ENCODE assay signal across 16 cellular contexts in genomic region chr6:155253337-155253736, GRCh38. TPM values are rescaled to one million over a fixed set of nuclear protein-coding genes. Genes with fewer than 3 reads are reported as not detected.
A peak's percentile ranks its signal among the peaks of the same experiment; 100 is the strongest.
DNase-seq lines count a peak whose midpoint lies in the region; ATAC-seq and TF ChIP-seq lines count a peak whose summit lies in the region.
"Had no signal": no experiment of that assay in that cellular context is flagged by ENCODE, and none has a peak within 500 bp of the region (broad histone marks: within the 10 kb centered on the region; RNA-seq: fewer than 3 reads in every experiment).

No MANE protein-coding gene starts in this region.

- H3K4me3 ChIP-seq in hepatocyte, result no peak overlapping the region
- no peak overlapping the region for H3K4me3 ChIP-seq in gastrocnemius medialis
- no peak overlapping the region for H3K4me3 ChIP-seq in MG63
- no peak overlapping the region for H3K4me3 ChIP-seq in ascending aorta
- H3K4me3 ChIP-seq: lower lobe of right lung had no signal

- H3K27me3 ChIP-seq in hepatocyte, result no peaks in the 10 kb centered on the region
- H3K27me3 ChIP-seq in gastrocnemius medialis, result no peaks in the 10 kb centered on the region
- no peaks in the 10 kb centered on the region for H3K27me3 ChIP-seq in MG63
- no peaks in the 10 kb centered on the region for H3K27me3 ChIP-seq in ascending aorta

- CTCF ChIA-PET in activated CD8-positive, alpha-beta T cell treated with anti-CD3 and anti-CD28 coated beads for 36 hours (lab: Charles Lee), result no interaction called here
- CTCF ChIA-PET in activated CD8-positive, alpha-beta T cell treated with anti-CD3 and anti-CD28 coated beads, Interleukin-2, amount 10 ng/mL, durations not matched to agents 7 days and 5 days (lab: Charles Lee), result no interaction called here

- in situ Hi-C loops in gastrocnemius medialis (cut with MboI; ENCODE audit: low sequenced_read_pairs in 4 of 4), result loop anchor here in 1 of 4 donors (10.0 kb wide), 1 partner anchor 79 kb away; no protein-coding TSS in a partner anchor

- DNase-seq in activated CD8-positive, alpha-beta T cell treated with anti-CD3 and anti-CD28 coated beads for 36 hours, result no peak
- no peak for DNase-seq in activated CD8-positive, alpha-beta T cell treated with anti-CD3 and anti-CD28 coated beads, Interleukin-2, amount 10 ng/mL, durations not matched to agents 7 days and 5 days
- no peak for DNase-seq in hepatocyte (ENCODE audit: low spot score)
- peak; percentile 21 to 45 for DNase-seq in gastrocnemius medialis
- no peak for DNase-seq in MG63
- DNase-seq in ascending aorta (ENCODE audit: low spot score in 2 of 2), result no peak
- DNase-seq in erythroblast (lab: John Stamatoyannopoulos, UW), result no peak
- DNase-seq: activated naive CD4-positive, alpha-beta T cell treated with Interleukin-2 at 50 U/mL for 16 hours; cerebellar nuclear complex; lower lobe of right lung; NCI-H82; occipital lobe; small intestine; substantia nigra had no signal

- H3K4me1 ChIP-seq in hepatocyte (ENCODE audit: insufficient read depth) (no peaks in the 10 kb centered on the region), gastrocnemius medialis (peaks cover 18 to 19% of the 10 kb centered on the region in 2 donors), ascending aorta (peaks cover 0 to 7% of the 10 kb centered on the region in 2 donors)
- H3K4me1 ChIP-seq: lower lobe of right lung had no signal

- peaks cover 5% of the 10 kb centered on the region for H3K4me1 Mint-ChIP-seq in activated CD8-positive, alpha-beta T cell treated with anti-CD3 and anti-CD28 coated beads for 36 hours (ENCODE audit: low read depth)
- no peaks in the 10 kb centered on the region for H3K4me1 Mint-ChIP-seq in activated CD8-positive, alpha-beta T cell treated with anti-CD3 and anti-CD28 coated beads, Interleukin-2, amount 10 ng/mL, durations not matched to agents 7 days and 5 days (ENCODE audit: low read depth)
- H3K4me1 Mint-ChIP-seq in activated naive CD8-positive, alpha-beta T cell (ENCODE audit: low read depth), result peaks cover 4% of the 10 kb centered on the region

- no peak overlapping the region for H3K4me3 Mint-ChIP-seq in activated CD8-positive, alpha-beta T cell treated with anti-CD3 and anti-CD28 coated beads for 36 hours
- H3K4me3 Mint-ChIP-seq in activated CD8-positive, alpha-beta T cell treated with anti-CD3 and anti-CD28 coated beads, Interleukin-2, amount 10 ng/mL, durations not matched to agents 7 days and 5 days, result no peak overlapping the region
- H3K4me3 Mint-ChIP-seq in activated naive CD8-positive, alpha-beta T cell, result no peak overlapping the region

- ATAC-seq in activated CD8-positive, alpha-beta T cell treated with anti-CD3 and anti-CD28 coated beads for 36 hours, result no peak
- no peak for ATAC-seq in activated CD8-positive, alpha-beta T cell treated with anti-CD3 and anti-CD28 coated beads, Interleukin-2, amount 10 ng/mL, durations not matched to agents 7 days and 5 days
- ATAC-seq in gastrocnemius medialis, result peak; percentile 88 to 89

- H4K20me1 ChIP-seq in hepatocyte (ENCODE audit: insufficient read depth, poor library complexity, severe bottlenecking), result no peaks in the 10 kb centered on the region

- intact Hi-C loops in activated CD8-positive, alpha-beta T cell treated with anti-CD3 and anti-CD28 coated beads for 36 hours (cut with micrococcal nuclease), result no loop called here
- intact Hi-C loops in gastrocnemius medialis (cut with DNase I; ENCODE audit: low total_unique reads) (loop anchor here (5.0 kb wide), 1 partner anchor 59 kb away; the partner anchor contains the start of gene TFB1M), ascending aorta (cut with DNase I) (no loop called here)

- H3K9me3 Mint-ChIP-seq in activated CD8-positive, alpha-beta T cell treated with anti-CD3 and anti-CD28 coated beads for 36 hours, result no peaks in the 10 kb centered on the region
- no peaks in the 10 kb centered on the region for H3K9me3 Mint-ChIP-seq in activated CD8-positive, alpha-beta T cell treated with anti-CD3 and anti-CD28 coated beads, Interleukin-2, amount 10 ng/mL, durations not matched to agents 7 days and 5 days (ENCODE audit: insufficient read depth)
- H3K9me3 Mint-ChIP-seq in activated naive CD8-positive, alpha-beta T cell (ENCODE audit: low read depth), result no peaks in the 10 kb centered on the region

- H3K36me3 ChIP-seq in hepatocyte (replicated peaks; ENCODE audit: insufficient read depth, low read depth) (peaks cover 3% of the 10 kb centered on the region), gastrocnemius medialis (peaks cover 0 to 51% of the 10 kb centered on the region in 2 donors), MG63 (peaks cover 40% of the 10 kb centered on the region), ascending aorta (peaks cover 13 to 41% of the 10 kb centered on the region in 2 donors)

- TF ChIP-seq POLR2A in gastrocnemius medialis (IDR thresholded peaks at IDR 0.05) (no peak), erythroblast (IDR thresholded peaks at IDR 0.05; ENCODE audit: low read length) (no peak)

- WGBS in hepatocyte (ENCODE audit: low lambda C conversion rate, missing lambda C conversion rate), result 11% methylated on average over 1 of the region's 1 CpG

- peak overlapping the region; percentile 27 for H3K27ac Mint-ChIP-seq in activated CD8-positive, alpha-beta T cell treated with anti-CD3 and anti-CD28 coated beads for 36 hours
- H3K27ac Mint-ChIP-seq in activated CD8-positive, alpha-beta T cell treated with anti-CD3 and anti-CD28 coated beads, Interleukin-2, amount 10 ng/mL, durations not matched to agents 7 days and 5 days, result no peak overlapping the region
- peak overlapping the region; percentile 50 for H3K27ac Mint-ChIP-seq in activated naive CD8-positive, alpha-beta T cell

- TF ChIP-seq CTCF in activated CD8-positive, alpha-beta T cell treated with anti-CD3 and anti-CD28 coated beads for 36 hours (IDR thresholded peaks at IDR 0.05), result no peak
- TF ChIP-seq CTCF in hepatocyte (IDR thresholded peaks at IDR 0.05; ENCODE audit: poor library complexity) (no peak), gastrocnemius medialis (IDR thresholded peaks at IDR 0.05 in 4 of 5, conservative IDR thresholded peaks at IDR 0.05 in 1 of 5) (no peak), ascending aorta (IDR thresholded peaks at IDR 0.05) (no peak)

- POLR2A ChIA-PET in activated CD8-positive, alpha-beta T cell treated with anti-CD3 and anti-CD28 coated beads for 36 hours (lab: Charles Lee), result no interaction called here
- POLR2A ChIA-PET in activated CD8-positive, alpha-beta T cell treated with anti-CD3 and anti-CD28 coated beads, Interleukin-2, amount 10 ng/mL, durations not matched to agents 7 days and 5 days (lab: Charles Lee), result no interaction called here

- peaks cover 41% of the 10 kb centered on the region for H3K36me3 Mint-ChIP-seq in activated CD8-positive, alpha-beta T cell treated with anti-CD3 and anti-CD28 coated beads for 36 hours (ENCODE audit: low read depth)
- H3K36me3 Mint-ChIP-seq in activated CD8-positive, alpha-beta T cell treated with anti-CD3 and anti-CD28 coated beads, Interleukin-2, amount 10 ng/mL, durations not matched to agents 7 days and 5 days (ENCODE audit: low read depth), result peaks cover 30% of the 10 kb centered on the region
- H3K36me3 Mint-ChIP-seq in activated naive CD8-positive, alpha-beta T cell, result peaks cover 10% of the 10 kb centered on the region

- H3K9me3 ChIP-seq in hepatocyte (ENCODE audit: low read depth) (no peaks in the 10 kb centered on the region), gastrocnemius medialis (no peaks in the 10 kb centered on the region), MG63 (no peaks in the 10 kb centered on the region), ascending aorta (no peaks in the 10 kb centered on the region)
- H3K9me3 ChIP-seq: lower lobe of right lung had no signal

- H3K9me2 ChIP-seq in hepatocyte (replicated peaks; ENCODE audit: insufficient read depth), result no peaks in the 10 kb centered on the region

- H3K79me2 ChIP-seq in hepatocyte, result no peaks in the 10 kb centered on the region

- no peak overlapping the region for H3K4me2 ChIP-seq in hepatocyte

- H3K27me3 Mint-ChIP-seq in activated CD8-positive, alpha-beta T cell treated with anti-CD3 and anti-CD28 coated beads for 36 hours, result no peaks in the 10 kb centered on the region
- no peaks in the 10 kb centered on the region for H3K27me3 Mint-ChIP-seq in activated CD8-positive, alpha-beta T cell treated with anti-CD3 and anti-CD28 coated beads, Interleukin-2, amount 10 ng/mL, durations not matched to agents 7 days and 5 days (ENCODE audit: low read depth)
- no peaks in the 10 kb centered on the region for H3K27me3 Mint-ChIP-seq in activated naive CD8-positive, alpha-beta T cell

- no peak overlapping the region for H2AFZ ChIP-seq in hepatocyte

- H3K27ac ChIP-seq in hepatocyte (peak overlapping the region; percentile 62), gastrocnemius medialis (peak overlapping the region; percentile 79 to 85 (median 81)), ascending aorta (no peak overlapping the region)
- H3K27ac ChIP-seq: epithelial cell of prostate, lower lobe of right lung had no signal

RNA-seq across cellular contexts. Expression of gene CLDN20, which starts 10.5 kb away (rescaled TPM):
- not detected for total RNA-seq in activated CD8-positive, alpha-beta T cell treated with anti-CD3 and anti-CD28 coated beads for 36 hours
- total RNA-seq in activated CD8-positive, alpha-beta T cell treated with anti-CD3 and anti-CD28 coated beads, Interleukin-2, amount 10 ng/mL, durations not matched to agents 7 days and 5 days, result not detected
- total RNA-seq in hepatocyte (not detected in 2 replicates), gastrocnemius medialis (not detected), ascending aorta (not detected)
- 0.38 and 0.56 TPM in 2 replicates for polyA plus RNA-seq in hepatocyte
- total RNA-seq in MG63 (2014; rRNA removed; shearing (Covaris generic); ENCODE audit: low replicate concordance), result not detected in 2 replicates
- total RNA-seq: lower lobe of right lung, occipital lobe had no signal
- polyA plus RNA-seq: small intestine had no signal

Comparison
In these comparisons a context has a peak if more than half of its experiments do, and no peak if none do; other contexts are left out.
1. ATAC-seq: peak in gastrocnemius medialis (2 of 2); none in activated CD8-positive, alpha-beta T cell treated with anti-CD3 and anti-CD28 coated beads for 36 hours (single experiment) and activated CD8-positive, alpha-beta T cell treated with anti-CD3 and anti-CD28 coated beads, Interleukin-2, amount 10 ng/mL, durations not matched to agents 7 days and 5 days (single experiment).
2. DNase-seq: peak in gastrocnemius medialis (2 of 2); none in activated CD8-positive, alpha-beta T cell treated with anti-CD3 and anti-CD28 coated beads for 36 hours (single experiment), activated CD8-positive, alpha-beta T cell treated with anti-CD3 and anti-CD28 coated beads, Interleukin-2, amount 10 ng/mL, durations not matched to agents 7 days and 5 days (single experiment), hepatocyte (single experiment), MG63 (single experiment), ascending aorta (0 of 2) and erythroblast (0 of 2).
3. H3K27ac ChIP-seq: peak in hepatocyte (single experiment) and gastrocnemius medialis (4 of 4); none in ascending aorta (0 of 2).